ENCODE assay signal across 14 cellular contexts in genomic region chr14:93974833-93975232, GRCh38. TPM values are rescaled to one million over a fixed set of nuclear protein-coding genes. Genes with fewer than 3 reads are reported as not detected.
DNase-seq lines count a peak whose midpoint lies in the region; ATAC-seq, FAIRE-seq and TF ChIP-seq lines count a peak whose summit lies in the region.
"Had no signal": no experiment of that assay in that cellular context is flagged by ENCODE, and none has a peak within 500 bp of the region (broad histone marks: within the 10 kb centered on the region; RNA-seq: fewer than 3 reads in every experiment).

No MANE protein-coding gene starts in this region.

- H3K27me3 ChIP-seq in heart right ventricle: no peaks in the 10 kb centered on the region
- H3K27me3 ChIP-seq in transverse colon: no peaks in the 10 kb centered on the region
- H3K27me3 ChIP-seq: upper lobe of left lung had no signal

- H3K36me3 ChIP-seq in heart right ventricle (no peaks in the 10 kb centered on the region), transverse colon (no peaks in the 10 kb centered on the region)
- H3K36me3 ChIP-seq: upper lobe of left lung had no signal

- peaks cover 97% of the 10 kb centered on the region for H3K4me1 Mint-ChIP-seq in activated T-cell treated with anti-CD3 and anti-CD28 coated beads, Interleukin-2, amount 50 U/mL, for 24 hours (ENCODE audit: low read depth)
- peaks cover 86% of the 10 kb centered on the region for H3K4me1 Mint-ChIP-seq in T-helper 2 cell treated with Interferon-gamma antibody and Interleukin-4, amounts not matched to agents 5 μg/mL and 100 μg/mL, for 36 hours (ENCODE audit: low read depth)

- intact Hi-C loops in heart right ventricle (cut with DNase I) (loop anchor here in 1 of 10 donors (2.0 kb wide), 1 partner anchor 18 kb away; no protein-coding TSS in a partner anchor), transverse colon (cut with DNase I; ENCODE audit: low total_unique reads) (no loop called here)

- H3K27ac ChIP-seq in heart right ventricle (peak overlapping the region; percentile 74 to 93 (median 88)), transverse colon (peak overlapping the region; percentile 76 to 91 (median 85))
- H3K27ac ChIP-seq: upper lobe of left lung had no signal

- TF ChIP-seq POLR2A in transverse colon (IDR thresholded peaks at IDR 0.05): no peak
- no peak for TF ChIP-seq POLR2A in GM18505 (IDR thresholded peaks at IDR 0.05; ENCODE audit: borderline replicate concordance, extremely low read depth, insufficient read depth, insufficient read length)

- no peak for DNase-seq in activated T-cell treated with anti-CD3 and anti-CD28 coated beads, Interleukin-2, amount 50 U/mL, for 24 hours
- DNase-seq in activated T-cell treated with anti-CD3 and anti-CD28 coated beads, Interleukin-2, amount 50 U/mL, for 1 hour: no peak
- no peak for DNase-seq in T-helper 2 cell treated with Interferon-gamma antibody and Interleukin-4, amounts not matched to agents 5 μg/mL and 100 μg/mL, for 36 hours (ENCODE audit: low spot score)
- DNase-seq in heart right ventricle: peak; percentile 42 to 50
- no peak for DNase-seq in transverse colon
- DNase-seq in UCSD-AML1 (lab: John Stamatoyannopoulos, UW; ENCODE audit: unreplicated experiment): no peak
- no peak for DNase-seq in frontal cortex (ENCODE audit: low spot score in 2 of 2)
- DNase-seq: activated CD4-positive, alpha-beta T cell treated with anti-CD3 and anti-CD28 coated beads for 1 hour; dermis blood vessel endothelial cell; DMS79; NCI-H345; upper lobe of left lung had no signal

- TF ChIP-seq EP300 in transverse colon (IDR thresholded peaks at IDR 0.05; ENCODE audit: low read depth): no peak

- peaks cover 38% of the 10 kb centered on the region for H3K36me3 Mint-ChIP-seq in activated T-cell treated with anti-CD3 and anti-CD28 coated beads, Interleukin-2, amount 50 U/mL, for 24 hours (ENCODE audit: low read depth)
- H3K36me3 Mint-ChIP-seq in T-helper 2 cell treated with Interferon-gamma antibody and Interleukin-4, amounts not matched to agents 5 μg/mL and 100 μg/mL, for 36 hours (ENCODE audit: low read depth): peaks cover 41% of the 10 kb centered on the region

- in situ Hi-C loops in transverse colon (cut with MboI; ENCODE audit: low pct_ligation_motif_present in 1 of 4, low pct_unique_long_range_greater_than_20kb in 1 of 4, low sequenced_read_pairs in 3 of 4): no loop called here

- ATAC-seq in heart right ventricle (peak; percentile 15 to 72 (median 52)), GM18505 (IDR thresholded peaks at IDR 0.05; ENCODE audit: unreplicated experiment) (no peak)

- FAIRE-seq in frontal cortex (lab: Jason Lieb, UNC): no peak
- FAIRE-seq: keratinocyte had no signal

- H3K4me3 Mint-ChIP-seq in activated T-cell treated with anti-CD3 and anti-CD28 coated beads, Interleukin-2, amount 50 U/mL, for 24 hours: peak overlapping the region; percentile 57
- peak overlapping the region; percentile 89 for H3K4me3 Mint-ChIP-seq in T-helper 2 cell treated with Interferon-gamma antibody and Interleukin-4, amounts not matched to agents 5 μg/mL and 100 μg/mL, for 36 hours

- no peaks in the 10 kb centered on the region for H3K27me3 Mint-ChIP-seq in activated T-cell treated with anti-CD3 and anti-CD28 coated beads, Interleukin-2, amount 50 U/mL, for 24 hours
- no peaks in the 10 kb centered on the region for H3K27me3 Mint-ChIP-seq in T-helper 2 cell treated with Interferon-gamma antibody and Interleukin-4, amounts not matched to agents 5 μg/mL and 100 μg/mL, for 36 hours (ENCODE audit: low read depth)

- no peak for TF ChIP-seq CTCF in heart right ventricle (IDR thresholded peaks at IDR 0.05)
- no peak for TF ChIP-seq CTCF in transverse colon (IDR thresholded peaks at IDR 0.05)

- 37 to 58% methylated on average over 11 to 12 of the region's 12 CpGs for WGBS in heart right ventricle, 2 donors
- 76% methylated on average over 11 of the region's 12 CpGs; no CpG with 5 or more reads in 1 of the 2 donors for WGBS in transverse colon (ENCODE audit: low coverage in 1 of 2), 2 donors

- H3K27ac Mint-ChIP-seq in activated T-cell treated with anti-CD3 and anti-CD28 coated beads, Interleukin-2, amount 50 U/mL, for 24 hours: peak overlapping the region; percentile 98
- peak overlapping the region; percentile 100 for H3K27ac Mint-ChIP-seq in T-helper 2 cell treated with Interferon-gamma antibody and Interleukin-4, amounts not matched to agents 5 μg/mL and 100 μg/mL, for 36 hours

- H3K9me3 ChIP-seq in heart right ventricle (no peaks in the 10 kb centered on the region), transverse colon (no peaks in the 10 kb centered on the region)
- H3K9me3 ChIP-seq: upper lobe of left lung had no signal

- peaks cover 19% of the 10 kb centered on the region for H3K9me3 Mint-ChIP-seq in activated T-cell treated with anti-CD3 and anti-CD28 coated beads, Interleukin-2, amount 50 U/mL, for 24 hours
- peaks cover 19% of the 10 kb centered on the region for H3K9me3 Mint-ChIP-seq in T-helper 2 cell treated with Interferon-gamma antibody and Interleukin-4, amounts not matched to agents 5 μg/mL and 100 μg/mL, for 36 hours

- peaks cover 13 to 87% (median 38%) of the 10 kb centered on the region in 9 donors for H3K4me1 ChIP-seq in heart right ventricle
- peaks cover 14 to 35% (median 27%) of the 10 kb centered on the region in 4 donors for H3K4me1 ChIP-seq in transverse colon

- H3K4me3 ChIP-seq in heart right ventricle: peak overlapping the region; percentile 25 to 57 (median 49)
- H3K4me3 ChIP-seq in transverse colon: peak overlapping the region in 3 of 4 donors; percentile 28 to 43 (median 29)

RNA-seq across cellular contexts. Expression of gene ASB2, which starts 1.5 kb away (rescaled TPM):
- total RNA-seq in heart right ventricle (100 to 1,000 TPM in 9 of 10 donors, 10 to 100 TPM in 1; 85.7 to 253 (median 168) TPM), transverse colon (10 to 100 TPM; 22.1 to 35.8 (median 27.9) TPM), frontal cortex (under 0.01 TPM)
- 100 to 1,000 TPM in 1 of 2 donors, 10 to 100 TPM in 1; 19.6 to 374 TPM for polyA plus RNA-seq in heart right ventricle
- total RNA-seq: dermis blood vessel endothelial cell had no signal

RNA-seq across cellular contexts. Expression of gene CCDC197, which starts 22.3 kb away (rescaled TPM):
- total RNA-seq in heart right ventricle: 1 to 10 TPM in 3 of 10 donors, under 1 TPM in 6, not detected in 1; 0.40 to 1.6 (median 0.75) TPM
- polyA plus RNA-seq in heart right ventricle: 1 to 10 TPM in 1 of 2 donors, not detected in 1; 1.3 TPM
- total RNA-seq in transverse colon: not detected
- total RNA-seq in frontal cortex: not detected
- total RNA-seq: dermis blood vessel endothelial cell, upper lobe of left lung had no signal
- polyA plus RNA-seq: keratinocyte had no signal

RNA-seq across cellular contexts. Expression of gene FAM181A, which starts 47.7 kb away (rescaled TPM):
- total RNA-seq in heart right ventricle (not detected), transverse colon (not detected), frontal cortex (2.4 TPM)
- not detected for polyA plus RNA-seq in heart right ventricle
- total RNA-seq: dermis blood vessel endothelial cell had no signal

RNA-seq across cellular contexts. Expression of gene OTUB2, which starts 51.3 kb away (rescaled TPM):
- total RNA-seq in heart right ventricle (under 1 TPM in 9 of 10 donors, not detected in 1; 0.07 to 0.37 (median 0.15) TPM), transverse colon (1 to 10 TPM in 2 of 4 donors, not detected in 2; 2.6 to 2.7 TPM), frontal cortex (4.9 TPM)
- under 1 TPM; 0.22 to 0.29 TPM for polyA plus RNA-seq in heart right ventricle

Comparison
In these comparisons a context has a peak if more than half of its experiments do, and no peak if none do; other contexts are left out.
1. DNase-seq: peak in heart right ventricle (2 of 2); none in activated T-cell treated with anti-CD3 and anti-CD28 coated beads, Interleukin-2, amount 50 U/mL, for 24 hours (single experiment), activated T-cell treated with anti-CD3 and anti-CD28 coated beads, Interleukin-2, amount 50 U/mL, for 1 hour (single experiment), T-helper 2 cell treated with Interferon-gamma antibody and Interleukin-4, amounts not matched to agents 5 μg/mL and 100 μg/mL, for 36 hours (single experiment), transverse colon (single experiment), UCSD-AML1 (single experiment) and frontal cortex (0 of 2).
2. RNA of gene ASB2, which starts 1.5 kb away (total RNA-seq): 85.7 to 253 TPM in heart right ventricle and 22.1 to 35.8 TPM in transverse colon; under 0.01 TPM in frontal cortex (single experiment); every median in the first group is over 10 times any median in the second.